ENCODE assay signal across 24 cellular contexts in the genomic region with DNA sequence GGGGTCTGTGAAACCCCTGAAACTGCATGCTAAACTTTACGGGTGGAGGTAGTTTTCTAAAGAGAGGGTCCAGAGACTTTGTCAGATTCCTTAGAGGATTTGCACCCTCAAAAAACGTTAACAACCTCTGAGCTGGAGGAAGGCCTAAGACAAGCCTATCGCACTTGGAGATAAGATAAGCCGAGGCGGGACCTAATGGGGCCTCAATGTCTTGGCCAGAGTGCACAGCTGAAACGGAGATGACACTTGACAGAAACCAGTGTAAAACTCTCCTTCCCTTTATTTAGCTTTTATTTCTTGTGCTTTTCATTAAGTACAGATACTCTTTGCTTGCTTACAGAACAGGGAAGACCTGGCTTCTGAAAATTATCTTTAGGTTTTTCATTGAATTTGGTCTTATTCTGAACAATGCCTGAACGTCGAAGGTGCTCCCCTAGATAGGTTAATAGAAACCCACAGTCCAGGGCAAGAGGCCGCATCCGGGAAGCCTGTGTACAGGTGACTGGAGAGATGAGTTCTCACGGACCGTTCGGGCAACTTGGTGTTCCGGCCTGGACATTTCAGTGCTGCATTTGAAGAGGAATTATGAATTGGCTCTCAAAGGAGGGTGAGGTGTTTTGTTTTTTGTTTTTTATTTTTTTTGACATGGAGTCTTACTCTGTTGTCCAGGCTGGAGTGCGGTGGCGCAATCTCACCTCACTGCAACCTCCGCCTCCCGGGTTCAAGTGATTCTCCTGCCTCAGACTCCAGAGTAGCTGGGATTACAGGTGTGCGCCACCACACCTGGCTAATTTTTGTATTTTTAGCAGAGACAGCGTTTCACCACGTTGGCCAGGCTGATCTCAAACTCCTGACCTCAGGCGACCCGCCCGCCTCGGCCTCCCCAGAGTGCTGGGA. TPM values are rescaled to one million over a fixed set of nuclear protein-coding genes. Genes with fewer than 3 reads are reported as not detected.
A peak's percentile ranks its signal among the peaks of the same experiment; 100 is the strongest.
DNase-seq lines count a peak whose midpoint lies in the region; ATAC-seq, FAIRE-seq and TF ChIP-seq lines count a peak whose summit lies in the region.
"Had no signal": no experiment of that assay in that cellular context is flagged by ENCODE, and none has a peak within 500 bp of the region (broad histone marks: within the 10 kb centered on the region; RNA-seq: fewer than 3 reads in every experiment).

No MANE protein-coding gene starts in this region.

- H3K4me1 ChIP-seq in A549 (peaks cover 71% of the 10 kb centered on the region), PC-9 (replicated peaks; ENCODE audit: insufficient read depth) (peaks cover 46% of the 10 kb centered on the region), endodermal cell (ENCODE audit: control insufficient read depth, insufficient read depth, low read length) (peaks cover 53% of the 10 kb centered on the region), GM23248 (ENCODE audit: insufficient read depth) (peaks cover 2% of the 10 kb centered on the region; the same call in 1 of the 2 replicates)

- H3K4me3 Mint-ChIP-seq in endodermal cell (peak overlapping the region; percentile 40), nephron progenitor cell (no peak overlapping the region)
- H3K4me3 Mint-ChIP-seq in stimulated activated memory B cell treated with anti-CD40 and anti-IgM and Interleukin-4, amounts not matched to agents 10 μg/mL and 1 μg/mL and 100 μg/mL, for 72 hours: no peak overlapping the region
- H3K4me3 Mint-ChIP-seq: activated naive CD4-positive, alpha-beta T cell treated with anti-CD3 and anti-CD28 coated beads, Interleukin-2, amount 50 U/mL, for 24 hours; memory B cell had no signal

- WGBS in A549 (ENCODE audit: missing lambda C conversion rate): 88% methylated on average over 25 of the region's 25 CpGs
- WGBS in endodermal cell (ENCODE audit: insufficient coverage in 1 of 2, insufficient read length in 1 of 2), 2 experiments: 77 to 85% methylated on average over 24 to 25 of the region's 25 CpGs
- WGBS in GM23248 (ENCODE audit: low coverage in 1 of 2, low lambda C conversion rate in 2 of 2, missing lambda C conversion rate in 2 of 2), 2 experiments: 90 to 91% methylated on average over 25 of the region's 25 CpGs

- FAIRE-seq in A549 (lab: Jason Lieb, UNC): no peak
- FAIRE-seq: G401.6, GM12878, islet of Langerhans had no signal

- CTCF ChIA-PET in A549 (lab: Yijun Ruan, JAX): interaction anchor here (1.2 kb wide), 1 partner anchor 11 kb away, joined by 3 read pairs; no protein-coding TSS in a partner anchor
- CTCF ChIA-PET in PC-9 (lab: Charles Lee): interaction anchor here (0.6 kb wide), 1 partner anchor 1828 kb away, joined by 4 read pairs; no protein-coding TSS in a partner anchor

- peak overlapping the region; percentile 65 for H3K9ac ChIP-seq in endodermal cell (ENCODE audit: extremely low read depth, low read length, poor library complexity, severe bottlenecking)
- no peak overlapping the region for H3K9ac ChIP-seq in GM23248

- in situ Hi-C loops in GM23248 (cut with MboI): no loop called here

- peaks cover 25% of the 10 kb centered on the region for H3F3A ChIP-seq in PC-9 (ENCODE audit: insufficient read depth, low read depth)
- peaks cover 25% of the 10 kb centered on the region for H3F3A ChIP-seq in GM23248 (ENCODE audit: insufficient read depth)

- H3K27ac ChIP-seq in A549: peak overlapping the region; percentile 79 to 85
- peak overlapping the region; percentile 14; the same call in 1 of the 2 replicates for H3K27ac ChIP-seq in PC-9
- peak overlapping the region; percentile 66 for H3K27ac ChIP-seq in endodermal cell (ENCODE audit: low read depth, low read length)
- H3K27ac ChIP-seq in GM23248: no peak overlapping the region
- H3K27ac ChIP-seq: heart right ventricle, vagina had no signal

- TF ChIP-seq CTCF in A549 (IDR thresholded peaks at IDR 0.05) (no peak), PC-9 (conservative IDR thresholded peaks at IDR 0.05) (no peak), endodermal cell (conservative IDR thresholded peaks at IDR 0.05) (no peak), nephron progenitor cell (IDR thresholded peaks at IDR 0.05) (no peak)

- H3K9me2 ChIP-seq in PC-9 (ENCODE audit: insufficient read depth): no peaks in the 10 kb centered on the region
- no peaks in the 10 kb centered on the region for H3K9me2 ChIP-seq in GM23248 (ENCODE audit: insufficient read depth)

- BruUV-seq in PC-9 (replicated peaks; lab: Mats Ljungman, UMichigan): no TSS peak

- no peak for TF ChIP-seq POLR2A in A549 (IDR thresholded peaks at IDR 0.05; ENCODE audit: low read length)

- H3K36me3 ChIP-seq in PC-9 (ENCODE audit: low read depth) (peaks cover 21% of the 10 kb centered on the region; the same call in 1 of the 2 replicates), endodermal cell (ENCODE audit: control insufficient read depth, insufficient read depth, low read length) (peaks cover 50% of the 10 kb centered on the region), GM23248 (ENCODE audit: low read depth) (peaks cover 26% of the 10 kb centered on the region; the same call in 1 of the 2 replicates)
- H3K36me3 ChIP-seq: vagina had no signal

- H3K4me2 ChIP-seq in A549 (peak overlapping the region; percentile 77), PC-9 (no peak overlapping the region), GM23248 (ENCODE audit: unreplicated experiment) (no peak overlapping the region)

- no peak for TF ChIP-seq EP300 in A549 (IDR thresholded peaks at IDR 0.05)

- intact Hi-C loops in PC-9 (cut with micrococcal nuclease; ENCODE audit: unreplicated experiment): no loop called here

- H2AFZ ChIP-seq in PC-9 (no peak overlapping the region), GM23248 (no peak overlapping the region)

- TF ChIP-seq RAD21 in A549 (conservative IDR thresholded peaks at IDR 0.05 in 1 of 2, IDR thresholded peaks at IDR 0.05 in 1 of 2): no peak

- no peaks in the 10 kb centered on the region for H3K27me3 ChIP-seq in PC-9 (ENCODE audit: insufficient read depth, low read depth)
- H3K27me3 ChIP-seq in endodermal cell (ENCODE audit: control insufficient read depth, insufficient read depth, low read length, poor library complexity, severe bottlenecking): no peaks in the 10 kb centered on the region
- no peaks in the 10 kb centered on the region for H3K27me3 ChIP-seq in GM23248 (replicated peaks; ENCODE audit: insufficient read depth)
- H3K27me3 ChIP-seq: heart right ventricle, vagina had no signal

- POLR2A ChIA-PET in A549 (lab: Yijun Ruan, JAX): no interaction called here
- POLR2A ChIA-PET in PC-9 (lab: Charles Lee; ENCODE audit: unreplicated experiment): interaction anchor here (0.7 kb wide), 1 partner anchor 26 kb away, joined by 3 read pairs; no protein-coding TSS in a partner anchor

- H3K79me2 ChIP-seq in PC-9 (ENCODE audit: low read depth) (peaks cover 99% of the 10 kb centered on the region), GM23248 (ENCODE audit: insufficient read depth) (peaks cover 100% of the 10 kb centered on the region)

- H3K27me3 Mint-ChIP-seq in endodermal cell (ENCODE audit: insufficient read depth) (no peaks in the 10 kb centered on the region), nephron progenitor cell (ENCODE audit: low read depth, poor library complexity) (no peaks in the 10 kb centered on the region)
- H3K27me3 Mint-ChIP-seq in stimulated activated memory B cell treated with anti-CD40 and anti-IgM and Interleukin-4, amounts not matched to agents 10 μg/mL and 1 μg/mL and 100 μg/mL, for 72 hours: peaks cover 2% of the 10 kb centered on the region
- H3K27me3 Mint-ChIP-seq: activated naive CD4-positive, alpha-beta T cell treated with anti-CD3 and anti-CD28 coated beads, Interleukin-2, amount 50 U/mL, for 24 hours; brain; memory B cell had no signal

- no peak for ATAC-seq in A549
- no peak for ATAC-seq in stimulated activated memory B cell treated with anti-CD40 and anti-IgM and Interleukin-4, amounts not matched to agents 10 μg/mL and 1 μg/mL and 100 μg/mL, for 72 hours
- ATAC-seq: GM12878 had no signal

- H3K9me3 ChIP-seq in A549: no peaks in the 10 kb centered on the region
- H3K9me3 ChIP-seq in PC-9 (ENCODE audit: insufficient read depth, low read depth): no peaks in the 10 kb centered on the region
- no peaks in the 10 kb centered on the region for H3K9me3 ChIP-seq in endodermal cell (ENCODE audit: control insufficient read depth, low read length)
- no peaks in the 10 kb centered on the region for H3K9me3 ChIP-seq in GM23248 (ENCODE audit: low read depth)
- H3K9me3 ChIP-seq: heart right ventricle, vagina had no signal

- DNase-seq in A549 (ENCODE audit: low read depth in 1 of 2, low spot score in 1 of 2) (no peak), PC-9 (no peak), endodermal cell (peak; percentile 60), nephron progenitor cell (no peak), T-helper 9 cell (no peak), GM23248 (no peak), SW480 (ENCODE audit: low spot score) (no peak)
- DNase-seq: activated CD4-positive, alpha-beta T cell treated with anti-CD3 and anti-CD28 coated beads, Interleukin-2, amount 50 U/mL, for 1 hour; COR-L47; dermis blood vessel endothelial cell; heart right ventricle; Kasumi-1; NCI-H1417 treated with DMSO at 0.1 percent for 48 hours; NCI-H345; NK-92 treated with Interleukin-12 subunit alpha and Interleukin-12 subunit beta, amount 100 ng/mL, for 24 hours; stimulated activated naive CD8-positive, alpha-beta T cell treated with anti-CD3 and anti-CD28 coated beads, Interleukin-15, Interleukin-2, amounts not matched to agents 100 U/mL and 50 U/mL, for 24 hours had no signal

- H3K4me3 ChIP-seq in A549 (0 out of 3 replicates have a peak overlapping the region, but pooled peaks have one; percentile 2), PC-9 (no peak overlapping the region), endodermal cell (ENCODE audit: low read length) (peak overlapping the region; percentile 66), GM23248 (no peak overlapping the region)
- H3K4me3 ChIP-seq: GM12878, heart right ventricle, vagina had no signal

- H4K20me1 ChIP-seq in PC-9 (ENCODE audit: insufficient read depth) (peaks cover 19% of the 10 kb centered on the region), GM23248 (ENCODE audit: insufficient read depth) (peaks cover 3% of the 10 kb centered on the region)

- H3K9me3 Mint-ChIP-seq in endodermal cell (no peaks in the 10 kb centered on the region), nephron progenitor cell (peaks cover 4% of the 10 kb centered on the region)
- H3K9me3 Mint-ChIP-seq in stimulated activated memory B cell treated with anti-CD40 and anti-IgM and Interleukin-4, amounts not matched to agents 10 μg/mL and 1 μg/mL and 100 μg/mL, for 72 hours: no peaks in the 10 kb centered on the region
- H3K9me3 Mint-ChIP-seq: activated naive CD4-positive, alpha-beta T cell treated with anti-CD3 and anti-CD28 coated beads, Interleukin-2, amount 50 U/mL, for 24 hours; memory B cell had no signal

- peak overlapping the region; percentile 96 for H3K27ac Mint-ChIP-seq in endodermal cell
- H3K27ac Mint-ChIP-seq in nephron progenitor cell: peak overlapping the region; percentile 86
- no peak overlapping the region for H3K27ac Mint-ChIP-seq in stimulated activated memory B cell treated with anti-CD40 and anti-IgM and Interleukin-4, amounts not matched to agents 10 μg/mL and 1 μg/mL and 100 μg/mL, for 72 hours
- H3K27ac Mint-ChIP-seq: activated naive CD4-positive, alpha-beta T cell treated with anti-CD3 and anti-CD28 coated beads, Interleukin-2, amount 50 U/mL, for 24 hours; memory B cell had no signal

- H3K4me1 Mint-ChIP-seq in endodermal cell: peaks cover 80% of the 10 kb centered on the region
- peaks cover 76% of the 10 kb centered on the region for H3K4me1 Mint-ChIP-seq in nephron progenitor cell
- H3K4me1 Mint-ChIP-seq in stimulated activated memory B cell treated with anti-CD40 and anti-IgM and Interleukin-4, amounts not matched to agents 10 μg/mL and 1 μg/mL and 100 μg/mL, for 72 hours: no peaks in the 10 kb centered on the region
- H3K4me1 Mint-ChIP-seq: activated naive CD4-positive, alpha-beta T cell treated with anti-CD3 and anti-CD28 coated beads, Interleukin-2, amount 50 U/mL, for 24 hours; memory B cell had no signal

- peaks cover 42% of the 10 kb centered on the region for H3K36me3 Mint-ChIP-seq in endodermal cell (ENCODE audit: low read depth)
- peaks cover 35% of the 10 kb centered on the region for H3K36me3 Mint-ChIP-seq in nephron progenitor cell (ENCODE audit: low read depth)
- no peaks in the 10 kb centered on the region for H3K36me3 Mint-ChIP-seq in stimulated activated memory B cell treated with anti-CD40 and anti-IgM and Interleukin-4, amounts not matched to agents 10 μg/mL and 1 μg/mL and 100 μg/mL, for 72 hours
- H3K36me3 Mint-ChIP-seq: activated naive CD4-positive, alpha-beta T cell treated with anti-CD3 and anti-CD28 coated beads, Interleukin-2, amount 50 U/mL, for 24 hours; memory B cell had no signal

RNA-seq across cellular contexts. Expression of a gene that starts 49.7 kb away (rescaled TPM):
- polyA plus RNA-seq in A549 (2011; rRNA removed): 35.7 and 53.5 TPM in 2 replicates
- polyA plus RNA-seq in A549 (2012; cell fraction: cytosol; rRNA removed): 15.5 and 20.8 TPM in 2 replicates
- 16.4 and 18.5 TPM in 2 replicates for polyA plus RNA-seq in A549 (2012; cell fraction: nucleus; rRNA removed)
- polyA plus RNA-seq in A549 (2017; fragmentation: RNase III; extraction: RNeasy Plus Mini Kit Qiagen cat#74134 plus additional on column Dnase treatment): 22.6 to 25.2 TPM (median 23.4 TPM) in 3 replicates
- polyA minus RNA-seq in A549 (2011; rRNA and poly(A)+ RNA removed): 62.5 and 67.6 TPM in 2 replicates
- 131 and 135 TPM in 2 replicates for total RNA-seq in PC-9 (2021)
- 10 to 100 TPM; 49.1 to 53.4 TPM for total RNA-seq in endodermal cell
- polyA plus RNA-seq in endodermal cell (2013, experiment 1 of 2): 77.6 TPM
- 78.9 TPM for polyA plus RNA-seq in endodermal cell (2013, experiment 2 of 2)
- total RNA-seq in GM23248 (2014; rRNA removed; shearing (Covaris generic)): 96.0 and 100 TPM in 2 replicates
- polyA plus RNA-seq in GM23248 (2016; fragmentation: Nextera tagmentation; extraction: Ambion mirVana): 59.3 and 59.5 TPM in 2 replicates

Comparison
In these comparisons a context has a peak if more than half of its experiments do, and no peak if none do; other contexts are left out.
1. H3K4me3 ChIP-seq: peak in A549 (single experiment) and endodermal cell (single experiment); none in PC-9 (single experiment) and GM23248 (single experiment).